Comparison of ENCODE assay signal across 1 cellular context in genomic region chr7:129434172-129434845, GRCh38.
TF ChIP-seq lines count a peak whose summit lies in the region.

TSS of gene STRIP2 (plus strand) at chr7:129434432. CDS start at chr7:129434473, 41 bp downstream.

TF ChIP-seq in GM12878, 131 proteins besides CTCF, POLR2A, EP300 and RAD21 (continued from another document):
- peak; percentile 3 for TF ChIP-seq E4F1 (IDR thresholded peaks at IDR 0.05; ENCODE audit: borderline replicate concordance, partially characterized antibody)
- TF ChIP-seq NFYA (IDR thresholded peaks at IDR 0.05; ENCODE audit: borderline replicate concordance, low read depth, low read length) = 0 out of 2 replicates have a peak, but pooled peaks have one; percentile 15
- TF ChIP-seq DPF2 (IDR thresholded peaks at IDR 0.05) = peak; percentile 39; the same call in 1 of the 2 replicates
- peak; percentile 91 for TF ChIP-seq FOXK2 (IDR thresholded peaks at IDR 0.05)
- TF ChIP-seq NKRF (conservative IDR thresholded peaks at IDR 0.05) = peak; percentile 86
- no peak for TF ChIP-seq ELK1 (IDR thresholded peaks at IDR 0.05; ENCODE audit: low read depth, low read length)
- TF ChIP-seq TAF1 (IDR thresholded peaks at IDR 0.05; ENCODE audit: borderline replicate concordance, low read depth, low read length) = peak; percentile 82; the same call in 1 of the 2 replicates
- TF ChIP-seq SMAD5 (IDR thresholded peaks at IDR 0.05; ENCODE audit: low read depth) = no peak
- no peak for TF ChIP-seq CEBPZ (IDR thresholded peaks at IDR 0.05; ENCODE audit: low read depth, low read length)
- no peak for TF ChIP-seq SIN3A (IDR thresholded peaks at IDR 0.05; ENCODE audit: low read depth, low read length)
- no peak for TF ChIP-seq PBX3 (IDR thresholded peaks at IDR 0.05; ENCODE audit: insufficient replicate concordance, low read depth, low read length)
- TF ChIP-seq RFX5 (IDR thresholded peaks at IDR 0.05; ENCODE audit: low read depth, low read length) = peak; percentile 51; the same call in 1 of the 2 replicates
- peak; percentile 95; the same call in 1 of the 2 replicates for TF ChIP-seq ATF7 (IDR thresholded peaks at IDR 0.05; ENCODE audit: low read depth)
TF ChIP-seq in GM12878: peak in this region for 26.
